ENCODE assay signal across 7 cellular contexts in genomic region chr6:33288942-33289783, GRCh38. TPM values are rescaled to one million over a fixed set of nuclear protein-coding genes. Genes with fewer than 3 reads are reported as not detected.
DNase-seq lines count a peak whose midpoint lies in the region; ATAC-seq and TF ChIP-seq lines count a peak whose summit lies in the region.

Gene PFDN6 (plus strand): TSS chr6:33289601. CDS start chr6:33289857, 256 bp downstream.
Gene WDR46 (minus strand): TSS chr6:33289239. CDS start chr6:33289170, 69 bp downstream.

- peaks cover 10% of the 10 kb centered on the region for H3K4me1 ChIP-seq in right cardiac atrium (ENCODE audit: control insufficient read depth, insufficient read depth, low read length)

- H3K4me1 Mint-ChIP-seq in T-helper 1 cell treated with Interleukin-12 subunit alpha and Interleukin-12 subunit beta and Interleukin-4 antibody, amounts not matched to agents 30 μg/mL and 1 μg/mL, for 36 hours (ENCODE audit: low read depth) = peaks cover 32% of the 10 kb centered on the region

- DNase-seq in NCI-H1694 (lab: John Stamatoyannopoulos, UW) = peak; percentile 73
- peak in 57 of 58 donors; percentile 31 to 99 (median 85) for DNase-seq in anterior cingulate cortex (lab: John Stamatoyannopoulos, UW)
- peak; percentile 78 to 89 (median 82) for DNase-seq in right cardiac atrium
- peak; percentile 72 for DNase-seq in pulmonary artery endothelial cell (ENCODE audit: low read depth, low spot score)

- H3K4me3 ChIP-seq in right cardiac atrium (ENCODE audit: low read length) = peak within 1 kb of the TSS; percentile 99

- WGBS in right cardiac atrium = under 1% methylated on average over 41 of the region's 41 CpGs

- H3K27me3 ChIP-seq in right cardiac atrium (ENCODE audit: control insufficient read depth, insufficient read depth) = no peaks in the 10 kb centered on the region

- H3K36me3 Mint-ChIP-seq in T-helper 1 cell treated with Interleukin-12 subunit alpha and Interleukin-12 subunit beta and Interleukin-4 antibody, amounts not matched to agents 30 μg/mL and 1 μg/mL, for 36 hours (ENCODE audit: low read depth) = peaks cover 38% of the 10 kb centered on the region

- no peaks in the 10 kb centered on the region for H3K27me3 Mint-ChIP-seq in T-helper 1 cell treated with Interleukin-12 subunit alpha and Interleukin-12 subunit beta and Interleukin-4 antibody, amounts not matched to agents 30 μg/mL and 1 μg/mL, for 36 hours (ENCODE audit: low read depth)

- no peaks in the 10 kb centered on the region for H3K9me3 Mint-ChIP-seq in T-helper 1 cell treated with Interleukin-12 subunit alpha and Interleukin-12 subunit beta and Interleukin-4 antibody, amounts not matched to agents 30 μg/mL and 1 μg/mL, for 36 hours

- peak within 1 kb of the TSS; percentile 99 for H3K4me3 Mint-ChIP-seq in T-helper 1 cell treated with Interleukin-12 subunit alpha and Interleukin-12 subunit beta and Interleukin-4 antibody, amounts not matched to agents 30 μg/mL and 1 μg/mL, for 36 hours

- intact Hi-C loops in right cardiac atrium (cut with DNase I) = no loop called here

- peak within 1 kb of the TSS; percentile 86 for H3K27ac Mint-ChIP-seq in T-helper 1 cell treated with Interleukin-12 subunit alpha and Interleukin-12 subunit beta and Interleukin-4 antibody, amounts not matched to agents 30 μg/mL and 1 μg/mL, for 36 hours

- H3K9me3 ChIP-seq in right cardiac atrium (ENCODE audit: control insufficient read depth, low read length) = no peaks in the 10 kb centered on the region

- peak within 1 kb of the TSS; percentile 85 for H3K27ac ChIP-seq in right cardiac atrium (ENCODE audit: low read length)

- ATAC-seq in GM18505 (IDR thresholded peaks at IDR 0.05; ENCODE audit: unreplicated experiment) (peak; percentile 79), HG02885 (IDR thresholded peaks at IDR 0.05; ENCODE audit: poor library complexity, unreplicated experiment) (peak; percentile 87), right cardiac atrium (peak; percentile 95)

- TF ChIP-seq POLR2A in GM18505 (IDR thresholded peaks at IDR 0.05; ENCODE audit: borderline replicate concordance, extremely low read depth, insufficient read depth, insufficient read length) = peak; percentile 64

RNA-seq across cellular contexts. Expression of gene PFDN6, which starts in this region (rescaled TPM):
- total RNA-seq in right cardiac atrium (10 to 100 TPM; 44.4 to 60.0 (median 50.1) TPM), pulmonary artery endothelial cell (51.2 and 53.3 TPM in 2 replicates)
- 143 TPM for polyA plus RNA-seq in right cardiac atrium

RNA-seq across cellular contexts. Expression of gene WDR46, which starts in this region (rescaled TPM):
- total RNA-seq in right cardiac atrium = 10 to 100 TPM; 16.3 to 31.1 (median 18.5) TPM
- 15.5 TPM for polyA plus RNA-seq in right cardiac atrium
- 90.2 and 94.7 TPM in 2 replicates for total RNA-seq in pulmonary artery endothelial cell

Comparison
In these comparisons a context has a peak if more than half of its experiments do, and no peak if none do; other contexts are left out.
1. Peak in every context shown above with its lines: DNase-seq, ATAC-seq, H3K4me3 ChIP-seq and H3K27ac ChIP-seq.